Comparison of ENCODE assay signal across 9 cellular contexts in genomic region chr9:72473474-72474241, GRCh38. TPM values are rescaled to one million over a fixed set of nuclear protein-coding genes. Genes with fewer than 3 reads are reported as not detected.
DNase-seq lines count a peak whose midpoint lies in the region; ATAC-seq and TF ChIP-seq lines count a peak whose summit lies in the region.
"Had no signal": no experiment of that assay in that cellular context is flagged by ENCODE, and none has a peak within 500 bp of the region (broad histone marks: within the 10 kb centered on the region; RNA-seq: fewer than 3 reads in every experiment).

No MANE protein-coding gene starts in this region.

- H3K9me3 ChIP-seq in upper lobe of right lung: no peaks in the 10 kb centered on the region

- DNase-seq in GM10248 (ENCODE audit: extremely low spot score) (peak; percentile 63), fibroblast of villous mesenchyme (ENCODE audit: low read depth) (peak; percentile 61), globus pallidus (ENCODE audit: low spot score) (no peak), upper lobe of right lung (no peak), COLO668 (lab: John Stamatoyannopoulos, UW; ENCODE audit: unreplicated experiment) (no peak)
- no peak for DNase-seq in activated CD8-positive, alpha-beta memory T cell treated with anti-CD3 and anti-CD28 coated beads for 24 hours
- DNase-seq: activated CD8-positive, alpha-beta memory T cell treated with anti-CD3 and anti-CD28 coated beads, Interleukin-2, amount 50 U/mL, for 48 hours had no signal

- CTCF ChIA-PET in GM10248 (lab: Yijun Ruan, JAX): interaction anchor here (1.0 to 2.0 kb wide), 3 partner anchors 8 to 12 kb away, joined by 3 to 4 read pairs (median 4); no protein-coding TSS in a partner anchor

- no peaks in the 10 kb centered on the region for H3K27me3 ChIP-seq in upper lobe of right lung

- H3K4me1 ChIP-seq in upper lobe of right lung: peaks cover 15% of the 10 kb centered on the region

- peak; percentile 77 for ATAC-seq in GM21423 (IDR thresholded peaks at IDR 0.05; ENCODE audit: unreplicated experiment)
- peak; percentile 75 for ATAC-seq in HG03460 (IDR thresholded peaks at IDR 0.05; ENCODE audit: unreplicated experiment)
- no peak for ATAC-seq in upper lobe of right lung

- no peak overlapping the region for H3K27ac ChIP-seq in upper lobe of right lung

- TF ChIP-seq CTCF in GM10248 (IDR thresholded peaks at IDR 0.05; ENCODE audit: control extremely low read depth, extremely low read depth, low read depth, missing control alignments) (no peak), fibroblast of villous mesenchyme (IDR thresholded peaks at IDR 0.05; ENCODE audit: insufficient read depth, low read depth, low read length) (no peak), upper lobe of right lung (IDR thresholded peaks at IDR 0.05) (no peak)

- H3K36me3 ChIP-seq in upper lobe of right lung: no peaks in the 10 kb centered on the region

- H3K4me3 ChIP-seq in fibroblast of villous mesenchyme (ENCODE audit: low read depth, low read length): no peak overlapping the region
- no peak overlapping the region for H3K4me3 ChIP-seq in upper lobe of right lung

- intact Hi-C loops in upper lobe of right lung (cut with DNase I): no loop called here

- POLR2A ChIA-PET in GM10248 (lab: Yijun Ruan, JAX): no interaction called here

RNA-seq across cellular contexts. Expression of gene TMC1, which starts 47.8 kb away (rescaled TPM):
- under 0.01 and 1.3 TPM in 2 replicates for total RNA-seq in fibroblast of villous mesenchyme
- not detected for total RNA-seq in upper lobe of right lung

Comparison
In these comparisons a context has a peak if more than half of its experiments do, and no peak if none do; other contexts are left out.
1. DNase-seq: peak in GM10248 (single experiment) and fibroblast of villous mesenchyme (single experiment); none in globus pallidus (single experiment), upper lobe of right lung (single experiment), COLO668 (single experiment) and activated CD8-positive, alpha-beta memory T cell treated with anti-CD3 and anti-CD28 coated beads for 24 hours (single experiment).